In genomic region chr2:66567000-66567399, GRCh38 we compare ENCODE assay signal across 26 cellular contexts.
DNase-seq lines count a peak whose midpoint lies in the region; ATAC-seq and TF ChIP-seq lines count a peak whose summit lies in the region.
"Had no signal": no experiment of that assay in that cellular context is flagged by ENCODE, and none has a peak within 500 bp of the region (broad histone marks: within the 10 kb centered on the region; RNA-seq: fewer than 3 reads in every experiment).

No MANE protein-coding gene starts in this region.

- H3K4me3 Mint-ChIP-seq in nephron: peak overlapping the region in 1 of 3 experiments; percentile 30
- no peak overlapping the region for H3K4me3 Mint-ChIP-seq in naive thymus-derived CD4-positive, alpha-beta T cell
- H3K4me3 Mint-ChIP-seq: activated CD4-positive, alpha-beta T cell treated with anti-CD3 and anti-CD28 coated beads for 36 hours; activated CD8-positive, alpha-beta T cell treated with anti-CD3 and anti-CD28 coated beads, Interleukin-2, amount 10 ng/mL, durations not matched to agents 7 days and 5 days; H9 had no signal

- H3K4me3 ChIP-seq in uterus: no peak overlapping the region
- no peak overlapping the region for H3K4me3 ChIP-seq in naive thymus-derived CD4-positive, alpha-beta T cell (ENCODE audit: low read length)
- H3K4me3 ChIP-seq: lower lobe of right lung, thyroid gland had no signal

- intact Hi-C loops in uterus (cut with DNase I; ENCODE audit: low total_unique reads): no loop called here
- intact Hi-C loops in naive thymus-derived CD4-positive, alpha-beta T cell (cut with micrococcal nuclease): no loop called here

- POLR2A ChIA-PET in naive thymus-derived CD4-positive, alpha-beta T cell (lab: Charles Lee): no interaction called here

- H3K27me3 ChIP-seq in uterus: no peaks in the 10 kb centered on the region
- H3K27me3 ChIP-seq in naive thymus-derived CD4-positive, alpha-beta T cell (ENCODE audit: control insufficient read depth in 2 of 2, insufficient read depth in 2 of 2, low read length in 2 of 2): peaks cover 0 to 3% of the 10 kb centered on the region in 2 donors
- H3K27me3 ChIP-seq: brain microvascular endothelial cell, thyroid gland had no signal

- TF ChIP-seq CTCF in nephron (IDR thresholded peaks at IDR 0.05; ENCODE audit: unreplicated experiment in 3 of 3): no peak
- TF ChIP-seq CTCF in uterus (IDR thresholded peaks at IDR 0.05): no peak

- H3K27ac ChIP-seq in uterus: peak overlapping the region; percentile 36 to 54
- H3K27ac ChIP-seq in naive thymus-derived CD4-positive, alpha-beta T cell (ENCODE audit: low read depth, low read length): no peak overlapping the region
- H3K27ac ChIP-seq: 22Rv1, brain microvascular endothelial cell, lower lobe of right lung, parathyroid adenoma, thyroid gland, VCaP had no signal

- DNase-seq in NCI-H146 (lab: John Stamatoyannopoulos, UW) (peak; percentile 15), NCI-H146 treated with DMSO at 0.1 percent for 48 hours (lab: John Stamatoyannopoulos, UW; ENCODE audit: unreplicated experiment) (no peak), SK-N-DZ (ENCODE audit: low spot score) (peak; percentile 64), uterus (no peak)
- DNase-seq in naive thymus-derived CD4-positive, alpha-beta T cell: no peak
- no peak for DNase-seq in stimulated activated CD4-positive, alpha-beta T cell treated with anti-CD3 and anti-CD28 coated beads, Interleukin-4, amount 100 ng/mL, for 24 hours
- DNase-seq: activated CD4-positive, alpha-beta T cell treated with anti-CD3 and anti-CD28 coated beads for 36 hours; activated CD8-positive, alpha-beta T cell treated with anti-CD3 and anti-CD28 coated beads, Interleukin-2, amount 10 ng/mL, durations not matched to agents 7 days and 5 days; activated naive CD4-positive, alpha-beta T cell treated with anti-CD3 and anti-CD28 coated beads, Interleukin-2, amount 50 U/mL, for 16 hours; brain microvascular endothelial cell; C1 segment of cervical spinal cord; H9; hippocampal formation; lower lobe of right lung; NCI-H1092; NCI-H526 treated with DMSO at 0.1 percent for 48 hours; stimulated activated CD4-positive, alpha-beta T cell treated with anti-CD3 and anti-CD28 coated beads, Interleukin-12 subunit alpha, Interleukin-12 subunit beta, amount 100 ng/mL, for 4 hours; stimulated activated CD4-positive, alpha-beta T cell treated with anti-CD3 and anti-CD28 coated beads, Interleukin-2, amount 100 ng/mL, for 48 hours; T1000; thyroid gland had no signal

- peaks cover 6% of the 10 kb centered on the region for H3K27me3 Mint-ChIP-seq in nephron (ENCODE audit: low read depth)
- H3K27me3 Mint-ChIP-seq in naive thymus-derived CD4-positive, alpha-beta T cell: peaks cover 14 to 20% (median 17%) of the 10 kb centered on the region in 5 donors

- peaks cover 51% of the 10 kb centered on the region for H3K36me3 Mint-ChIP-seq in nephron (ENCODE audit: low read depth)
- no peaks in the 10 kb centered on the region for H3K36me3 Mint-ChIP-seq in naive thymus-derived CD4-positive, alpha-beta T cell

- no peaks in the 10 kb centered on the region for H3K9me3 Mint-ChIP-seq in nephron
- H3K9me3 Mint-ChIP-seq in naive thymus-derived CD4-positive, alpha-beta T cell: peaks cover 0 to 5% (median 0%) of the 10 kb centered on the region in 11 donors
- H3K9me3 Mint-ChIP-seq: H9 had no signal

- peaks cover 5 to 27% of the 10 kb centered on the region in 2 donors for H3K4me1 ChIP-seq in uterus
- no peaks in the 10 kb centered on the region for H3K4me1 ChIP-seq in naive thymus-derived CD4-positive, alpha-beta T cell (ENCODE audit: control insufficient read depth in 2 of 2, insufficient read depth in 2 of 2, low read length in 2 of 2)
- H3K4me1 ChIP-seq: lower lobe of right lung, parathyroid adenoma had no signal

- no peak for TF ChIP-seq POLR2A in uterus (IDR thresholded peaks at IDR 0.05)

- CTCF ChIA-PET in naive thymus-derived CD4-positive, alpha-beta T cell (lab: Charles Lee): no interaction called here

- peak overlapping the region; percentile 53 to 93 (median 58) for H3K27ac Mint-ChIP-seq in nephron
- no peak overlapping the region for H3K27ac Mint-ChIP-seq in naive thymus-derived CD4-positive, alpha-beta T cell
- H3K27ac Mint-ChIP-seq: activated CD4-positive, alpha-beta T cell treated with anti-CD3 and anti-CD28 coated beads for 36 hours; activated CD8-positive, alpha-beta T cell treated with anti-CD3 and anti-CD28 coated beads, Interleukin-2, amount 10 ng/mL, durations not matched to agents 7 days and 5 days; H9 had no signal

- H3K36me3 ChIP-seq in uterus: no peaks in the 10 kb centered on the region
- no peaks in the 10 kb centered on the region for H3K36me3 ChIP-seq in naive thymus-derived CD4-positive, alpha-beta T cell (ENCODE audit: control insufficient read depth in 2 of 3, insufficient read depth in 3 of 3, low read length in 3 of 3)
- H3K36me3 ChIP-seq: brain microvascular endothelial cell, thyroid gland had no signal

- H3K4me1 Mint-ChIP-seq in nephron: peaks cover 92% of the 10 kb centered on the region
- H3K4me1 Mint-ChIP-seq in naive thymus-derived CD4-positive, alpha-beta T cell: no peaks in the 10 kb centered on the region
- H3K4me1 Mint-ChIP-seq: activated CD4-positive, alpha-beta T cell treated with anti-CD3 and anti-CD28 coated beads for 36 hours had no signal

- no peaks in the 10 kb centered on the region for H3K9me3 ChIP-seq in uterus
- H3K9me3 ChIP-seq in naive thymus-derived CD4-positive, alpha-beta T cell (ENCODE audit: control insufficient read depth in 2 of 3, low read length in 3 of 3): no peaks in the 10 kb centered on the region
- H3K9me3 ChIP-seq: lower lobe of right lung, thyroid gland had no signal

- ATAC-seq in naive thymus-derived CD4-positive, alpha-beta T cell: no peak
- ATAC-seq in HG03354 (IDR thresholded peaks at IDR 0.05; ENCODE audit: poor library complexity, severe bottlenecking, unreplicated experiment): no peak
- ATAC-seq: activated CD4-positive, alpha-beta T cell treated with anti-CD3 and anti-CD28 coated beads for 36 hours; activated CD8-positive, alpha-beta T cell treated with anti-CD3 and anti-CD28 coated beads, Interleukin-2, amount 10 ng/mL, durations not matched to agents 7 days and 5 days; lower lobe of right lung; sciatic nerve had no signal

Comparison
In these comparisons a context has a peak if more than half of its experiments do, and no peak if none do; other contexts are left out.
1. DNase-seq: peak in NCI-H146 (single experiment) and SK-N-DZ (single experiment); none in NCI-H146 treated with DMSO at 0.1 percent for 48 hours (single experiment), uterus (0 of 2), naive thymus-derived CD4-positive, alpha-beta T cell (0 of 9) and stimulated activated CD4-positive, alpha-beta T cell treated with anti-CD3 and anti-CD28 coated beads, Interleukin-4, amount 100 ng/mL, for 24 hours (single experiment).
2. H3K27ac Mint-ChIP-seq: peak in nephron (3 of 3); none in naive thymus-derived CD4-positive, alpha-beta T cell (0 of 9).